In the genomic region with DNA sequence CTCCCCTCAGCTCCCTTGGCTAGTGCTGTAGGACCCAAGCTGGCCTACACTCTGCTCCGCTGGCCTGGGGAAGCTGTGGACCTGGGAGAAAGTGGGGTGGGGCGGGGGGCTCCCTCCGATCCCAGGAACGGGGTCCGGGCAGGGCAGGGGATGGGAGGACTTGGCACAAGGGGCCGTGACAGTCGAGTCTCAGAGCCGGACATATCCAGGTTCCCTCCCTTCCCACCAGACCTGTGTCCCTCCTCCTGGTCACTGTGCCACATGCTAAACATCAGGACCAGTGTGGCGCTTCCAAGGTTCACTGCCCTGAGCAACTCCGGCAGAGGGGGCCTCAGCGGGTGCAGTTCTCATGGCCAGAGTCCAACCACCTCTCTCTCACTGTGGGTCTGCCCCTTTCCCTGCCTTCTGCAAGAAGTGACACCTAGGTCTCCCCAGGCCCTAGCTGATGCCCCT, we compare ENCODE assay signal across 1 cellular context.
TF ChIP-seq lines count a peak whose summit lies in the region.

No MANE protein-coding gene starts in this region.

TF ChIP-seq in HepG2, 621 proteins besides CTCF, POLR2A, EP300 and RAD21 (continues in another document):
- TF ChIP-seq SAP130 (CRISPR knock-in tag; IDR thresholded peaks at IDR 0.05; ENCODE audit: low read depth) (peak; percentile 61), ZNF687 (CRISPR knock-in tag; IDR thresholded peaks at IDR 0.05) (peak; percentile 81), ZMAT5 (CRISPR knock-in tag; IDR thresholded peaks at IDR 0.05; ENCODE audit: borderline replicate concordance, low read depth) (no peak), MXD1 (CRISPR knock-in tag; IDR thresholded peaks at IDR 0.05) (no peak), PHF21A (CRISPR knock-in tag; IDR thresholded peaks at IDR 0.05) (peak; percentile 37), ZNF777 (CRISPR knock-in tag; IDR thresholded peaks at IDR 0.05) (0 out of 2 replicates have a peak, but pooled peaks have one; percentile 42), ZNF205 (CRISPR knock-in tag; IDR thresholded peaks at IDR 0.05) (no peak), PAXIP1 (CRISPR knock-in tag; conservative IDR thresholded peaks at IDR 0.05) (peak; percentile 81), ZXDC (CRISPR knock-in tag; IDR thresholded peaks at IDR 0.05) (no peak), ZNF616 (CRISPR knock-in tag; IDR thresholded peaks at IDR 0.05; ENCODE audit: low read depth) (0 out of 2 replicates have a peak, but pooled peaks have one; percentile 33), PHF8 (CRISPR knock-in tag; IDR thresholded peaks at IDR 0.05) (no peak), ZFY (CRISPR knock-in tag; IDR thresholded peaks at IDR 0.05) (peak; percentile 36; the same call in 1 of the 2 replicates), HDAC1 (CRISPR knock-in tag; IDR thresholded peaks at IDR 0.05) (peak; percentile 76), TFDP1 (CRISPR knock-in tag; IDR thresholded peaks at IDR 0.05; ENCODE audit: borderline replicate concordance) (peak; percentile 34; the same call in 1 of the 2 replicates), FOSL2 (CRISPR knock-in tag; IDR thresholded peaks at IDR 0.05) (no peak), REXO4 (CRISPR knock-in tag; IDR thresholded peaks at IDR 0.05; ENCODE audit: borderline replicate concordance) (no peak), NCOA5 (CRISPR knock-in tag; IDR thresholded peaks at IDR 0.05) (no peak), THAP11 (CRISPR knock-in tag; IDR thresholded peaks at IDR 0.05) (0 out of 2 replicates have a peak, but pooled peaks have one; percentile 28), ZNF263 (CRISPR knock-in tag; IDR thresholded peaks at IDR 0.05) (peak; percentile 72; the same call in 1 of the 2 replicates), MLLT10 (CRISPR knock-in tag; IDR thresholded peaks at IDR 0.05) (no peak), TFDP2 (CRISPR knock-in tag; IDR thresholded peaks at IDR 0.05) (0 out of 2 replicates have a peak, but pooled peaks have one; percentile 36), HDAC2 (CRISPR knock-in tag; IDR thresholded peaks at IDR 0.05) (0 out of 2 replicates have a peak, but pooled peaks have one; percentile 57), MYC (CRISPR knock-in tag; IDR thresholded peaks at IDR 0.05; ENCODE audit: borderline replicate concordance) (peak; percentile 65; the same call in 1 of the 2 replicates), AGO1 (IDR thresholded peaks at IDR 0.05; ENCODE audit: low read depth, low read length, poor library complexity, severe bottlenecking) (peak; percentile 41)
- TF ChIP-seq, protein P1, sequence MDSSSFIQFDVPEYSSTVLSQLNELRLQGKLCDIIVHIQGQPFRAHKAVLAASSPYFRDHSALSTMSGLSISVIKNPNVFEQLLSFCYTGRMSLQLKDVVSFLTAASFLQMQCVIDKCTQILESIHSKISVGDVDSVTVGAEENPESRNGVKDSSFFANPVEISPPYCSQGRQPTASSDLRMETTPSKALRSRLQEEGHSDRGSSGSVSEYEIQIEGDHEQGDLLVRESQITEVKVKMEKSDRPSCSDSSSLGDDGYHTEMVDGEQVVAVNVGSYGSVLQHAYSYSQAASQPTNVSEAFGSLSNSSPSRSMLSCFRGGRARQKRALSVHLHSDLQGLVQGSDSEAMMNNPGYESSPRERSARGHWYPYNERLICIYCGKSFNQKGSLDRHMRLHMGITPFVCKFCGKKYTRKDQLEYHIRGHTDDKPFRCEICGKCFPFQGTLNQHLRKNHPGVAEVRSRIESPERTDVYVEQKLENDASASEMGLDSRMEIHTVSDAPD (CRISPR knock-in tag; IDR thresholded peaks at IDR 0.05): no peak
- TF ChIP-seq, protein P2, sequence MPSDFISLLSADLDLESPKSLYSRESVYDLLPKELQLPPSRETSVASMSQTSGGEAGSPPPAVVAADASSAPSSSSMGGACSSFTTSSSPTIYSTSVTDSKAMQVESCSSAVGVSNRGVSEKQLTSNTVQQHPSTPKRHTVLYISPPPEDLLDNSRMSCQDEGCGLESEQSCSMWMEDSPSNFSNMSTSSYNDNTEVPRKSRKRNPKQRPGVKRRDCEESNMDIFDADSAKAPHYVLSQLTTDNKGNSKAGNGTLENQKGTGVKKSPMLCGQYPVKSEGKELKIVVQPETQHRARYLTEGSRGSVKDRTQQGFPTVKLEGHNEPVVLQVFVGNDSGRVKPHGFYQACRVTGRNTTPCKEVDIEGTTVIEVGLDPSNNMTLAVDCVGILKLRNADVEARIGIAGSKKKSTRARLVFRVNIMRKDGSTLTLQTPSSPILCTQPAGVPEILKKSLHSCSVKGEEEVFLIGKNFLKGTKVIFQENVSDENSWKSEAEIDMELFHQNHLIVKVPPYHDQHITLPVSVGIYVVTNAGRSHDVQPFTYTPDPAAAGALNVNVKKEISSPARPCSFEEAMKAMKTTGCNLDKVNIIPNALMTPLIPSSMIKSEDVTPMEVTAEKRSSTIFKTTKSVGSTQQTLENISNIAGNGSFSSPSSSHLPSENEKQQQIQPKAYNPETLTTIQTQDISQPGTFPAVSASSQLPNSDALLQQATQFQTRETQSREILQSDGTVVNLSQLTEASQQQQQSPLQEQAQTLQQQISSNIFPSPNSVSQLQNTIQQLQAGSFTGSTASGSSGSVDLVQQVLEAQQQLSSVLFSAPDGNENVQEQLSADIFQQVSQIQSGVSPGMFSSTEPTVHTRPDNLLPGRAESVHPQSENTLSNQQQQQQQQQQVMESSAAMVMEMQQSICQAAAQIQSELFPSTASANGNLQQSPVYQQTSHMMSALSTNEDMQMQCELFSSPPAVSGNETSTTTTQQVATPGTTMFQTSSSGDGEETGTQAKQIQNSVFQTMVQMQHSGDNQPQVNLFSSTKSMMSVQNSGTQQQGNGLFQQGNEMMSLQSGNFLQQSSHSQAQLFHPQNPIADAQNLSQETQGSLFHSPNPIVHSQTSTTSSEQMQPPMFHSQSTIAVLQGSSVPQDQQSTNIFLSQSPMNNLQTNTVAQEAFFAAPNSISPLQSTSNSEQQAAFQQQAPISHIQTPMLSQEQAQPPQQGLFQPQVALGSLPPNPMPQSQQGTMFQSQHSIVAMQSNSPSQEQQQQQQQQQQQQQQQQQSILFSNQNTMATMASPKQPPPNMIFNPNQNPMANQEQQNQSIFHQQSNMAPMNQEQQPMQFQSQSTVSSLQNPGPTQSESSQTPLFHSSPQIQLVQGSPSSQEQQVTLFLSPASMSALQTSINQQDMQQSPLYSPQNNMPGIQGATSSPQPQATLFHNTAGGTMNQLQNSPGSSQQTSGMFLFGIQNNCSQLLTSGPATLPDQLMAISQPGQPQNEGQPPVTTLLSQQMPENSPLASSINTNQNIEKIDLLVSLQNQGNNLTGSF (CRISPR knock-in tag; IDR thresholded peaks at IDR 0.05): no peak
- TF ChIP-seq, protein P3, sequence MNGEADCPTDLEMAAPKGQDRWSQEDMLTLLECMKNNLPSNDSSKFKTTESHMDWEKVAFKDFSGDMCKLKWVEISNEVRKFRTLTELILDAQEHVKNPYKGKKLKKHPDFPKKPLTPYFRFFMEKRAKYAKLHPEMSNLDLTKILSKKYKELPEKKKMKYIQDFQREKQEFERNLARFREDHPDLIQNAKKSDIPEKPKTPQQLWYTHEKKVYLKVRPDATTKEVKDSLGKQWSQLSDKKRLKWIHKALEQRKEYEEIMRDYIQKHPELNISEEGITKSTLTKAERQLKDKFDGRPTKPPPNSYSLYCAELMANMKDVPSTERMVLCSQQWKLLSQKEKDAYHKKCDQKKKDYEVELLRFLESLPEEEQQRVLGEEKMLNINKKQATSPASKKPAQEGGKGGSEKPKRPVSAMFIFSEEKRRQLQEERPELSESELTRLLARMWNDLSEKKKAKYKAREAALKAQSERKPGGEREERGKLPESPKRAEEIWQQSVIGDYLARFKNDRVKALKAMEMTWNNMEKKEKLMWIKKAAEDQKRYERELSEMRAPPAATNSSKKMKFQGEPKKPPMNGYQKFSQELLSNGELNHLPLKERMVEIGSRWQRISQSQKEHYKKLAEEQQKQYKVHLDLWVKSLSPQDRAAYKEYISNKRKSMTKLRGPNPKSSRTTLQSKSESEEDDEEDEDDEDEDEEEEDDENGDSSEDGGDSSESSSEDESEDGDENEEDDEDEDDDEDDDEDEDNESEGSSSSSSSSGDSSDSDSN (CRISPR knock-in tag; IDR thresholded peaks at IDR 0.05): 0 out of 2 replicates have a peak, but pooled peaks have one; percentile 26
